In the genomic region with DNA sequence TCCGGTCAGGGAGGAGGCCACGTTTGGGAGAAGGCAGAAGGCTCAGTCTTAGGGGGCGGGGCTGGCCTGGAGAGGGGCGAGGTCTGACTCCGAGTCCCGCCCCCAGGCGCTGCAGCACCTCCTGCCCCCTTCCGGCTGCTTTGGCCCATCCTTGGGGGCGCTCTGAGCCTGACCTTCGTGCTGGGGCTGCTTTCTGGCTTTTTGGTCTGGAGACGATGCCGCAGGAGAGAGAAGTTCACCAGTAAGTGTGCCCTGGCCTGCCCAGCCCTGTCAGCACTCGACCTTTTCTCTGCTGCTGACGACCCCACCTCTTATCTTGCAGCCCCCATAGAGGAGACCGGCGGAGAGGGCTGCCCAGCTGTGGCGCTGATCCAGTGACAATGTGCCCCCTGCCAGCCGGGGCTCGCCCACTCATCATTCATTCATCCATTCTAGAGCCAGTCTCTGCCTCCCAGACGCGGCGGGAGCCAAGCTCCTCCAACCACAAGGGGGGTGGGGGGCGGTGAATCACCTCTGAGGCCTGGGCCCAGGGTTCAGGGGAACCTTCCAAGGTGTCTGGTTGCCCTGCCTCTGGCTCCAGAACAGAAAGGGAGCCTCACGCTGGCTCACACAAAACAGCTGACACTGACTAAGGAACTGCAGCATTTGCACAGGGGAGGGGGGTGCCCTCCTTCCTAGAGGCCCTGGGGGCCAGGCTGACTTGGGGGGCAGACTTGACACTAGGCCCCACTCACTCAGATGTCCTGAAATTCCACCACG, we compare ENCODE assay signal across 8 cellular contexts. TPM values are rescaled to one million over a fixed set of nuclear protein-coding genes. Genes with fewer than 3 reads are reported as not detected.
DNase-seq lines count a peak whose midpoint lies in the region; ATAC-seq, FAIRE-seq and TF ChIP-seq lines count a peak whose summit lies in the region.

No MANE protein-coding gene starts in this region.

- H3K27ac ChIP-seq in endothelial cell of umbilical vein (ENCODE audit: insufficient read depth, low read depth, low read length), result peak overlapping the region; percentile 98

- H3K27me3 ChIP-seq in NT2/D1 (ENCODE audit: insufficient read depth, insufficient read length) (peaks cover 3% of the 10 kb centered on the region), endothelial cell of umbilical vein (ENCODE audit: control insufficient read depth in 2 of 2, insufficient read depth in 2 of 2, low read length in 2 of 2) (peaks cover 0 to 2% of the 10 kb centered on the region in 2 experiments)

- H3K4me1 ChIP-seq in NT2/D1 (ENCODE audit: insufficient read depth, insufficient read length) (peaks cover 6% of the 10 kb centered on the region), endothelial cell of umbilical vein (ENCODE audit: control insufficient read depth, extremely low read depth, insufficient read depth, low read length) (peaks cover 18% of the 10 kb centered on the region)

- dilution Hi-C loops in endothelial cell of umbilical vein (cut with MboI; ENCODE audit: extremely low pct_ligation_motif_present, low sequenced_read_pairs), result no loop called here

- CTCF ChIA-PET in AG04449 (lab: Yijun Ruan, JAX), result interaction anchor here (0.7 to 6.5 kb wide), 4 partner anchors 10 to 108 kb away, joined by 3 to 71 read pairs (median 6); no protein-coding TSS in a partner anchor
- CTCF ChIA-PET in endothelial cell of umbilical vein (lab: Charles Lee), result interaction anchor here (1.4 to 6.1 kb wide), 5 partner anchors 9 to 108 kb away, joined by 6 to 52 read pairs (median 9); no protein-coding TSS in a partner anchor

- POLR2A ChIA-PET in AG04449 (lab: Yijun Ruan, JAX), result interaction anchor here (0.8 to 5.7 kb wide), 10 partner anchors 10 to 136 kb away, joined by 3 to 40 read pairs (median 7); no protein-coding TSS in a partner anchor
- POLR2A ChIA-PET in endothelial cell of umbilical vein (lab: Charles Lee), result interaction anchor here (0.6 to 2.2 kb wide), 5 partner anchors 14 to 139 kb away, joined by 3 to 16 read pairs (median 4); partner anchors contain the start of gene ZNF213

- DNase-seq in AG04449 (ENCODE audit: low read depth, low spot score) (peak; percentile 75), NT2/D1 (ENCODE audit: low read depth, low spot score) (no peak), endothelial cell of umbilical vein (ENCODE audit: low read depth, low spot score) (peak; percentile 65), mucosa of gallbladder (ENCODE audit: low spot score) (peak; percentile 63)
- DNase-seq in activated CD8-positive, alpha-beta memory T cell treated with anti-CD3 and anti-CD28 coated beads, Interleukin-2, amount 50 U/mL, for 4 hours, result peak; percentile 90
- peak; percentile 65 to 82 for DNase-seq in stimulated activated CD8-positive, alpha-beta memory T cell treated with anti-CD3 and anti-CD28 coated beads, Interleukin-4, amount 100 ng/mL, for 4 hours (ENCODE audit: low read depth in 2 of 2, low spot score in 1 of 2)

- ATAC-seq in GM21423 (IDR thresholded peaks at IDR 0.05; ENCODE audit: unreplicated experiment) (peak; percentile 27), HG03460 (IDR thresholded peaks at IDR 0.05; ENCODE audit: unreplicated experiment) (no peak)

- peak overlapping the region; percentile 83 for H3K4me2 ChIP-seq in endothelial cell of umbilical vein (ENCODE audit: insufficient read depth, low read length)

- no peak overlapping the region for H2AFZ ChIP-seq in endothelial cell of umbilical vein (ENCODE audit: low read depth, low read length)

- intact Hi-C loops in endothelial cell of umbilical vein (cut with micrococcal nuclease), result loop anchor here (2.0 kb wide), 1 partner anchor 117 kb away; no protein-coding TSS in a partner anchor

- H3K36me3 ChIP-seq in NT2/D1 (ENCODE audit: insufficient read depth, insufficient read length, low read length), result peaks cover 39% of the 10 kb centered on the region
- H3K36me3 ChIP-seq in endothelial cell of umbilical vein (ENCODE audit: control insufficient read depth in 2 of 2, extremely low read depth in 1 of 2, insufficient read depth in 2 of 2, low read length in 2 of 2), result peaks cover 0 to 5% of the 10 kb centered on the region in 2 experiments

- TF ChIP-seq POLR2A in endothelial cell of umbilical vein (IDR thresholded peaks at IDR 0.05; ENCODE audit: low read depth, low read length), result peak; percentile 76

- peaks cover 2% of the 10 kb centered on the region for H3K79me2 ChIP-seq in endothelial cell of umbilical vein (ENCODE audit: control insufficient read depth, insufficient read depth, low read length)

- TSS peak; percentile 74 for BruUV-seq in endothelial cell of umbilical vein (replicated peaks; lab: Mats Ljungman, UMichigan)

- H3K4me3 ChIP-seq in AG04449 (ENCODE audit: low read depth, low read length), result peak overlapping the region; percentile 98
- H3K4me3 ChIP-seq in NT2/D1 (ENCODE audit: insufficient read length, low read depth), result peak overlapping the region; percentile 97
- H3K4me3 ChIP-seq in endothelial cell of umbilical vein (replicated peaks in 1 of 3; ENCODE audit: insufficient read depth in 1 of 3, low read depth in 1 of 3, low read length in 3 of 3), result peak overlapping the region; percentile 45 to 61 (median 53)

- no peaks in the 10 kb centered on the region for H3K9me1 ChIP-seq in endothelial cell of umbilical vein (replicated peaks; ENCODE audit: control insufficient read depth, extremely low read depth, insufficient read depth, low read length)

- TF ChIP-seq CTCF in AG04449 (IDR thresholded peaks at IDR 0.05; ENCODE audit: insufficient read depth, low read length, missing control alignments), result peak; percentile 71
- peak; percentile 9 to 30 for TF ChIP-seq CTCF in endothelial cell of umbilical vein (IDR thresholded peaks at IDR 0.05; ENCODE audit: extremely low read depth in 1 of 2, insufficient read depth in 1 of 2, low read depth in 1 of 2, low read length in 2 of 2)

- H3K9ac ChIP-seq in NT2/D1 (ENCODE audit: insufficient read length, low read depth) (peak overlapping the region; percentile 100), endothelial cell of umbilical vein (replicated peaks; ENCODE audit: extremely low read depth, insufficient read depth, low read length) (peak overlapping the region; percentile 90)

- no peaks in the 10 kb centered on the region for H4K20me1 ChIP-seq in endothelial cell of umbilical vein (replicated peaks; ENCODE audit: control insufficient read depth, extremely low read depth, insufficient read depth, low read length)

- FAIRE-seq in endothelial cell of umbilical vein (lab: Jason Lieb, UNC), result peak; percentile 62

- H3K9me3 ChIP-seq in NT2/D1 (ENCODE audit: insufficient read depth, low read length) (no peaks in the 10 kb centered on the region), endothelial cell of umbilical vein (replicated peaks; ENCODE audit: control insufficient read depth, insufficient read depth, low read length) (no peaks in the 10 kb centered on the region)

RNA-seq across cellular contexts. Expression of gene TNFRSF12A, which starts 1.5 kb away (rescaled TPM):
- total RNA-seq in endothelial cell of umbilical vein, result 162 and 169 TPM in 2 replicates
- 187 and 248 TPM in 2 replicates for polyA plus RNA-seq in endothelial cell of umbilical vein
- polyA plus RNA-seq in endothelial cell of umbilical vein (2011; cell fraction: cytosol; rRNA removed), result 119 and 157 TPM in 2 replicates
- 103 and 106 TPM in 2 replicates for polyA plus RNA-seq in endothelial cell of umbilical vein (2011; cell fraction: nucleus; rRNA removed)
- 91.5 and 114 TPM in 2 replicates for polyA plus RNA-seq in endothelial cell of umbilical vein (2012)
- polyA minus RNA-seq in endothelial cell of umbilical vein, result 53.8 and 61.2 TPM in 2 replicates
- 98.9 TPM for polyA minus RNA-seq in endothelial cell of umbilical vein (2011; cell fraction: cytosol; rRNA and poly(A)+ RNA removed)
- 26.0 and 39.8 TPM in 2 replicates for polyA minus RNA-seq in endothelial cell of umbilical vein (2011; cell fraction: nucleus; rRNA and poly(A)+ RNA removed)
- 98.1 TPM for total RNA-seq in mucosa of gallbladder

RNA-seq across cellular contexts. Expression of gene HCFC1R1, which starts 2.1 kb away (rescaled TPM):
- 25.8 and 28.7 TPM in 2 replicates for total RNA-seq in endothelial cell of umbilical vein
- polyA plus RNA-seq in endothelial cell of umbilical vein, result 49.3 and 64.5 TPM in 2 replicates
- 29.6 and 40.3 TPM in 2 replicates for polyA plus RNA-seq in endothelial cell of umbilical vein (2011; cell fraction: cytosol; rRNA removed)
- 10.0 and 14.6 TPM in 2 replicates for polyA plus RNA-seq in endothelial cell of umbilical vein (2011; cell fraction: nucleus; rRNA removed)
- 39.2 and 59.0 TPM in 2 replicates for polyA plus RNA-seq in endothelial cell of umbilical vein (2012)
- 8.9 and 19.0 TPM in 2 replicates for polyA minus RNA-seq in endothelial cell of umbilical vein
- 39.6 TPM for polyA minus RNA-seq in endothelial cell of umbilical vein (2011; cell fraction: cytosol; rRNA and poly(A)+ RNA removed)
- polyA minus RNA-seq in endothelial cell of umbilical vein (2011; cell fraction: nucleus; rRNA and poly(A)+ RNA removed), result 3.5 and 4.7 TPM in 2 replicates
- 54.6 TPM for total RNA-seq in mucosa of gallbladder

RNA-seq across cellular contexts. Expression of gene THOC6, which starts 2.2 kb away (rescaled TPM):
- total RNA-seq in endothelial cell of umbilical vein (23.9 and 24.1 TPM in 2 replicates), mucosa of gallbladder (20.8 TPM)
- polyA plus RNA-seq in endothelial cell of umbilical vein, result 36.9 and 39.3 TPM in 2 replicates
- 22.8 and 26.8 TPM in 2 replicates for polyA plus RNA-seq in endothelial cell of umbilical vein (2011; cell fraction: cytosol; rRNA removed)
- polyA plus RNA-seq in endothelial cell of umbilical vein (2011; cell fraction: nucleus; rRNA removed), result 87.1 and 88.5 TPM in 2 replicates
- polyA plus RNA-seq in endothelial cell of umbilical vein (2012), result 20.0 and 23.2 TPM in 2 replicates
- 20.0 and 24.7 TPM in 2 replicates for polyA minus RNA-seq in endothelial cell of umbilical vein
- 40.6 TPM for polyA minus RNA-seq in endothelial cell of umbilical vein (2011; cell fraction: cytosol; rRNA and poly(A)+ RNA removed)
- 11.1 and 13.9 TPM in 2 replicates for polyA minus RNA-seq in endothelial cell of umbilical vein (2011; cell fraction: nucleus; rRNA and poly(A)+ RNA removed)

RNA-seq across cellular contexts. Expression of gene CLDN6, which starts 3.6 kb away (rescaled TPM):
- total RNA-seq in endothelial cell of umbilical vein (not detected in 2 replicates), mucosa of gallbladder (1.1 TPM)
- polyA plus RNA-seq in endothelial cell of umbilical vein, result 0.28 and 0.80 TPM in 2 replicates
- polyA plus RNA-seq in endothelial cell of umbilical vein (2011; cell fraction: cytosol; rRNA removed), result 0.04 and 0.14 TPM in 2 replicates
- not detected in 2 replicates for polyA plus RNA-seq in endothelial cell of umbilical vein (2011; cell fraction: nucleus; rRNA removed)
- 0.12 and 0.25 TPM in 2 replicates for polyA plus RNA-seq in endothelial cell of umbilical vein (2012)
- polyA minus RNA-seq in endothelial cell of umbilical vein, result not detected in 2 replicates
- polyA minus RNA-seq in endothelial cell of umbilical vein (2011; cell fraction: cytosol; rRNA and poly(A)+ RNA removed), result not detected
- not detected in 2 replicates for polyA minus RNA-seq in endothelial cell of umbilical vein (2011; cell fraction: nucleus; rRNA and poly(A)+ RNA removed)

RNA-seq across cellular contexts. Expression of gene CLDN9, which starts 8.9 kb away (rescaled TPM):
- not detected in 2 replicates for total RNA-seq in endothelial cell of umbilical vein
- 0.06 TPM in 1 of 2 replicates, not detected in the other for polyA plus RNA-seq in endothelial cell of umbilical vein
- not detected in 2 replicates for polyA plus RNA-seq in endothelial cell of umbilical vein (2011; cell fraction: cytosol; rRNA removed)
- polyA plus RNA-seq in endothelial cell of umbilical vein (2011; cell fraction: nucleus; rRNA removed), result 0.07 TPM in 1 of 2 replicates, not detected in the other
- not detected in 2 replicates for polyA plus RNA-seq in endothelial cell of umbilical vein (2012)
- not detected in 2 replicates for polyA minus RNA-seq in endothelial cell of umbilical vein
- polyA minus RNA-seq in endothelial cell of umbilical vein (2011; cell fraction: cytosol; rRNA and poly(A)+ RNA removed), result not detected
- polyA minus RNA-seq in endothelial cell of umbilical vein (2011; cell fraction: nucleus; rRNA and poly(A)+ RNA removed), result 0.19 TPM in 1 of 2 replicates, not detected in the other
- total RNA-seq in mucosa of gallbladder, result 3.3 TPM
